In the genomic region with DNA sequence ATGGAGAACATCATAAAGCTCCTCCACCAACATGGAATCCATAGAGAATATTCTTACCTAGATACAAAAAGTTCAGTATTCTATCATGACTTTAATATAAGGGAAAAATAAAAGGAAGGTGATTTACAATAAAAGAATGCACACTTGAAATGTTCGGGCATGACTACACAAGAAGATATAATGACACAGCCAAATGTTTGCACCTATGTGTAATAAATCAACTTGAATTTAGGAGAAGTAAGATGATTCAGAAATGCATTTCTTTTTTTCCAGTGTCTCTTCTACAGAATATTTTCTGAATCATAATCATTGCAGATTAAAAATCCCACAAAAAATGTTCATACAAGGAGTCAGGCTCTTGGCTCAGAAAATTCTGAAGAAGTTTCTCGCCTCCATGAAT, we compare ENCODE assay signal across 20 cellular contexts.
DNase-seq lines count a peak whose midpoint lies in the region; ATAC-seq, FAIRE-seq and TF ChIP-seq lines count a peak whose summit lies in the region.
"Had no signal": no experiment of that assay in that cellular context is flagged by ENCODE, and none has a peak within 500 bp of the region (broad histone marks: within the 10 kb centered on the region; RNA-seq: fewer than 3 reads in every experiment).

No MANE protein-coding gene starts in this region.

- no peaks in the 10 kb centered on the region for H3K36me3 Mint-ChIP-seq in activated naive CD8-positive, alpha-beta T cell treated with anti-CD3 and anti-CD28 coated beads, Interleukin-2, amount 50 U/mL, for 24 hours (ENCODE audit: low read depth)
- H3K36me3 Mint-ChIP-seq: activated naive CD8-positive, alpha-beta T cell treated with anti-CD3 and anti-CD28 coated beads for 36 hours; naive B cell; WTC11 had no signal

- CTCF ChIA-PET in GM10248 (lab: Yijun Ruan, JAX): interaction anchor here (1.7 kb wide), 1 partner anchor 11 kb away, joined by 3 read pairs; no protein-coding TSS in a partner anchor

- no peak overlapping the region for H3K27ac Mint-ChIP-seq in activated naive CD8-positive, alpha-beta T cell treated with anti-CD3 and anti-CD28 coated beads, Interleukin-2, amount 50 U/mL, for 24 hours
- H3K27ac Mint-ChIP-seq: activated naive CD8-positive, alpha-beta T cell treated with anti-CD3 and anti-CD28 coated beads for 36 hours; activated T-cell treated with anti-CD3 and anti-CD28 coated beads, Interleukin-2, amount 50 U/mL, for 72 hours; naive B cell; WTC11 had no signal

- ATAC-seq in activated naive CD8-positive, alpha-beta T cell treated with anti-CD3 and anti-CD28 coated beads, Interleukin-2, amount 50 U/mL, for 24 hours: no peak
- ATAC-seq: activated T-cell treated with anti-CD3 and anti-CD28 coated beads, Interleukin-2, amount 50 U/mL, for 72 hours; Right ventricle myocardium inferior; WTC11 had no signal

- H3K27me3 Mint-ChIP-seq in activated naive CD8-positive, alpha-beta T cell treated with anti-CD3 and anti-CD28 coated beads, Interleukin-2, amount 50 U/mL, for 24 hours: no peaks in the 10 kb centered on the region

- no peak for TF ChIP-seq CTCF in choroid plexus epithelial cell (conservative IDR thresholded peaks at IDR 0.05; ENCODE audit: low read depth, low read length)
- TF ChIP-seq CTCF in GM10248 (IDR thresholded peaks at IDR 0.05; ENCODE audit: control extremely low read depth, extremely low read depth, low read depth, missing control alignments): no peak

- POLR2A ChIA-PET in GM10248 (lab: Yijun Ruan, JAX): no interaction called here

- DNase-seq in EH (ENCODE audit: low read depth) (peak; percentile 81), RCC 7860 (ENCODE audit: low spot score) (peak; percentile 48), choroid plexus epithelial cell (ENCODE audit: low read depth) (peak; percentile 50), kidney glomerular epithelial cell (lab: John Stamatoyannopoulos, UW) (peak; percentile 48), GF-D8 (lab: John Stamatoyannopoulos, UW) (no peak), NCI-H2029 (lab: John Stamatoyannopoulos, UW) (no peak), GM10248 (ENCODE audit: extremely low spot score) (no peak)
- no peak for DNase-seq in activated naive CD8-positive, alpha-beta T cell treated with anti-CD3 and anti-CD28 coated beads, Interleukin-2, amount 50 U/mL, for 24 hours
- DNase-seq: activated naive CD8-positive, alpha-beta T cell treated with anti-CD3 and anti-CD28 coated beads for 36 hours; activated T-cell treated with anti-CD3 and anti-CD28 coated beads, Interleukin-2, amount 50 U/mL, for 72 hours; COR-L47; naive B cell; NCI-H1105 treated with DMSO at 0.1 percent for 48 hours; NCI-H2227 treated with DMSO at 0.1 percent for 48 hours; NK-92 treated with Interleukin-12 subunit alpha and Interleukin-12 subunit beta, amount 100 ng/mL, for 24 hours; posterior cingulate gyrus had no signal

- H3K4me3 Mint-ChIP-seq in activated naive CD8-positive, alpha-beta T cell treated with anti-CD3 and anti-CD28 coated beads, Interleukin-2, amount 50 U/mL, for 24 hours: no peak overlapping the region
- H3K4me3 Mint-ChIP-seq: activated naive CD8-positive, alpha-beta T cell treated with anti-CD3 and anti-CD28 coated beads for 36 hours; activated T-cell treated with anti-CD3 and anti-CD28 coated beads, Interleukin-2, amount 50 U/mL, for 72 hours; naive B cell; WTC11 had no signal

- no peaks in the 10 kb centered on the region for H3K4me1 Mint-ChIP-seq in activated naive CD8-positive, alpha-beta T cell treated with anti-CD3 and anti-CD28 coated beads, Interleukin-2, amount 50 U/mL, for 24 hours
- H3K4me1 Mint-ChIP-seq: activated naive CD8-positive, alpha-beta T cell treated with anti-CD3 and anti-CD28 coated beads for 36 hours; naive B cell; WTC11 had no signal

- FAIRE-seq in RCC 7860 (lab: Jason Lieb, UNC): no peak

- H3K9me3 Mint-ChIP-seq in activated naive CD8-positive, alpha-beta T cell treated with anti-CD3 and anti-CD28 coated beads, Interleukin-2, amount 50 U/mL, for 24 hours: peaks cover 7% of the 10 kb centered on the region

- H3K4me3 ChIP-seq in choroid plexus epithelial cell (ENCODE audit: low read depth, low read length): no peak overlapping the region
- H3K4me3 ChIP-seq: lung, smooth muscle cell had no signal

Comparison
In these comparisons a context has a peak if more than half of its experiments do, and no peak if none do; other contexts are left out.
1. DNase-seq: peak in EH (single experiment), RCC 7860 (single experiment), choroid plexus epithelial cell (single experiment) and kidney glomerular epithelial cell (single experiment); none in GF-D8 (single experiment), activated naive CD8-positive, alpha-beta T cell treated with anti-CD3 and anti-CD28 coated beads, Interleukin-2, amount 50 U/mL, for 24 hours (single experiment), NCI-H2029 (single experiment) and GM10248 (single experiment).